7 cellular contexts compared by ENCODE assay signal in genomic region chr5:4874097-4874496, GRCh38.
"Had no signal": no experiment of that assay in that cellular context is flagged by ENCODE, and none has a peak within 500 bp of the region (broad histone marks: within the 10 kb centered on the region; RNA-seq: fewer than 3 reads in every experiment).

No MANE protein-coding gene starts in this region.

- FAIRE-seq: HTR-8/SVneo, K562 had no signal

- H3K9ac ChIP-seq: KMS-11 had no signal

- DNase-seq: IMR-90, KBM-7, KG1 had no signal

- ATAC-seq: K562 had no signal

- H3K4me2 ChIP-seq: KMS-11 had no signal

- H3K27ac ChIP-seq: HL-60, KMS-11 had no signal

- H3K4me3 ChIP-seq: K562 had no signal
